1 cellular context compared by ENCODE assay signal in the genomic region with DNA sequence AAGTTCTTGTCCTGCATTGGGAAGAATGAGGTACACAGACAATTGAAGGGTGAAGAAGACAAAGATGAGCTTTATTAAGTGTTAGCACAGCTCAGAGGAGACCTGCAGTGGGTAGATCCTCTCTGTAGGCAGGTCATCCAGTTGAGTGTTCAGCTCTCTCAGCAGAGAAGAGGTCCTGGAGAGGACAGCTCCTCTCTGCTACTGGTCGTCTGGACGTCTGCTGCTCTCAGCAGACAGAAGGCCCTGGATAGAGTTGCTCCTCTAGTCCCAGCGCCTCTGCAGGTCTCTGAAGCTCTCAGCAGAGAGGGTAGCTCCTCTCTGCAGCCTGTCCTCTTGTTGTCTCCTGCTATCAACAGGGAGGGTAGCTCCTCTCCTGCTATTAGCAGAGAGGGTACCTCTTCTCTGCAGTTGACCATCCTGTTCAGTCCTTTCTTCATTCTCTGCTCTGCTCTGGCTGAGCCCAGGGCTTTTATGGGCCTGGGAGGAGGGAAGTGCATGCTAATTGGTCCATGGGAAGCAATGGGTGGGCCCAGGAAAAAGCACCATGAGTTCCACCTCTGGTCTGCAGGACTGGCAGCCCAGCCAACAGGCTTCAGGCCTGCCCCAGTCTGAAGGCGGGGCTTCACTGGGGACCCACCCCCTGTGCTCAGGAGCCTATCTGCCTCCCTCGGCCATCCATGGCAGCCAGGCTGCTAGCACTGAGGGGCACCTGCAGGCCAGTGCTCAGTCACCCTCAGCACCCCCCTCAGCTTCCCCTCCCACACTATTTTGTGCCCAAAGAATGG.
TF ChIP-seq lines count a peak whose summit lies in the region.

No MANE protein-coding gene starts in this region.

TF ChIP-seq in K562, 482 proteins besides CTCF, POLR2A, EP300 and RAD21:
- no peak for TF ChIP-seq CEBPB (tag; IDR thresholded peaks at IDR 0.05)
- TF ChIP-seq, protein P1, sequence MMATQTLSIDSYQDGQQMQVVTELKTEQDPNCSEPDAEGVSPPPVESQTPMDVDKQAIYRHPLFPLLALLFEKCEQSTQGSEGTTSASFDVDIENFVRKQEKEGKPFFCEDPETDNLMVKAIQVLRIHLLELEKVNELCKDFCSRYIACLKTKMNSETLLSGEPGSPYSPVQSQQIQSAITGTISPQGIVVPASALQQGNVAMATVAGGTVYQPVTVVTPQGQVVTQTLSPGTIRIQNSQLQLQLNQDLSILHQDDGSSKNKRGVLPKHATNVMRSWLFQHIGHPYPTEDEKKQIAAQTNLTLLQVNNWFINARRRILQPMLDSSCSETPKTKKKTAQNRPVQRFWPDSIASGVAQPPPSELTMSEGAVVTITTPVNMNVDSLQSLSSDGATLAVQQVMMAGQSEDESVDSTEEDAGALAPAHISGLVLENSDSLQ (IDR thresholded peaks at IDR 0.05), result peak; percentile 55
TF ChIP-seq in K562: peak in this region for 1.
